ENCODE assay signal across 1 cellular context in genomic region chr17:41793749-41794602, GRCh38.
TF ChIP-seq lines count a peak whose summit lies in the region.

No MANE protein-coding gene starts in this region.

TF ChIP-seq in HepG2, 621 proteins besides CTCF, POLR2A, EP300 and RAD21 (continued from another document and continues in another):
- TF ChIP-seq ZNF687 (CRISPR knock-in tag; IDR thresholded peaks at IDR 0.05) (peak; percentile 49), THAP8 (CRISPR knock-in tag; IDR thresholded peaks at IDR 0.05; ENCODE audit: borderline replicate concordance) (no peak), PHF21A (CRISPR knock-in tag; IDR thresholded peaks at IDR 0.05) (peak; percentile 68), ELF3 (CRISPR knock-in tag; IDR thresholded peaks at IDR 0.05) (no peak), ZNF512 (CRISPR knock-in tag; IDR thresholded peaks at IDR 0.05) (no peak), ZNF580 (CRISPR knock-in tag; IDR thresholded peaks at IDR 0.05; ENCODE audit: borderline replicate concordance, low read depth) (0 out of 2 replicates have a peak, but pooled peaks have one; percentile 33), SOX6 (IDR thresholded peaks at IDR 0.05) (no peak), SOX6 (CRISPR knock-in tag; IDR thresholded peaks at IDR 0.05) (peak; percentile 46; the same call in 1 of the 2 replicates), HOXA5 (CRISPR knock-in tag; IDR thresholded peaks at IDR 0.05) (0 out of 2 replicates have a peak, but pooled peaks have one; percentile 9), NFIB (CRISPR knock-in tag; IDR thresholded peaks at IDR 0.05; ENCODE audit: borderline replicate concordance) (no peak), MED13 (CRISPR knock-in tag; IDR thresholded peaks at IDR 0.05) (0 out of 2 replicates have a peak, but pooled peaks have one; percentile 26), HMG20A (CRISPR knock-in tag; IDR thresholded peaks at IDR 0.05; ENCODE audit: borderline replicate concordance) (0 out of 2 replicates have a peak, but pooled peaks have one; percentile 13), THRA (CRISPR knock-in tag; IDR thresholded peaks at IDR 0.05; ENCODE audit: borderline replicate concordance) (peak; percentile 1; the same call in 1 of the 2 replicates), HDAC1 (CRISPR knock-in tag; IDR thresholded peaks at IDR 0.05) (peak; percentile 20; the same call in 1 of the 2 replicates), ZNF235 (CRISPR knock-in tag; IDR thresholded peaks at IDR 0.05; ENCODE audit: borderline replicate concordance) (0 out of 2 replicates have a peak, but pooled peaks have one; percentile 10), ZNF510 (CRISPR knock-in tag; IDR thresholded peaks at IDR 0.05; ENCODE audit: low read depth) (no peak), ZNF138 (CRISPR knock-in tag; IDR thresholded peaks at IDR 0.05; ENCODE audit: low read depth) (0 out of 2 replicates have a peak, but pooled peaks have one; percentile 45), ZNF678 (CRISPR knock-in tag; IDR thresholded peaks at IDR 0.05) (no peak), ZNF772 (CRISPR knock-in tag; IDR thresholded peaks at IDR 0.05) (peak; percentile 76; the same call in 1 of the 2 replicates), ZSCAN22 (CRISPR knock-in tag; IDR thresholded peaks at IDR 0.05) (no peak), TERF1 (CRISPR knock-in tag; IDR thresholded peaks at IDR 0.05) (no peak), SUZ12 (IDR thresholded peaks at IDR 0.05; ENCODE audit: low read depth, low read length) (no peak), BCL6 (CRISPR knock-in tag; IDR thresholded peaks at IDR 0.05) (peak; percentile 3; the same call in 1 of the 2 replicates), MTF2 (CRISPR knock-in tag; IDR thresholded peaks at IDR 0.05; ENCODE audit: borderline replicate concordance) (no peak), ZNF18 (CRISPR knock-in tag; IDR thresholded peaks at IDR 0.05; ENCODE audit: insufficient replicate concordance) (peak; percentile 45), ZMYM4 (CRISPR knock-in tag; IDR thresholded peaks at IDR 0.05) (peak; percentile 31; the same call in 1 of the 2 replicates), POLR2AphosphoS2 (IDR thresholded peaks at IDR 0.05; ENCODE audit: low read depth, low read length) (no peak), RERE (CRISPR knock-in tag; IDR thresholded peaks at IDR 0.05; ENCODE audit: low read depth) (no peak), ZNF274 (CRISPR knock-in tag; IDR thresholded peaks at IDR 0.05) (no peak), KDM6A (CRISPR knock-in tag; IDR thresholded peaks at IDR 0.05; ENCODE audit: low read depth) (0 out of 2 replicates have a peak, but pooled peaks have one; percentile 12), ZNF891 (CRISPR knock-in tag; IDR thresholded peaks at IDR 0.05) (peak; percentile 88; the same call in 1 of the 2 replicates), ZNF816 (CRISPR knock-in tag; IDR thresholded peaks at IDR 0.05; ENCODE audit: borderline replicate concordance) (no peak), KDM5B (CRISPR knock-in tag; IDR thresholded peaks at IDR 0.05; ENCODE audit: borderline replicate concordance) (no peak), KLF6 (CRISPR knock-in tag; IDR thresholded peaks at IDR 0.05) (no peak), ZBTB8A (CRISPR knock-in tag; IDR thresholded peaks at IDR 0.05; ENCODE audit: borderline replicate concordance, low read depth) (no peak), THAP7 (CRISPR knock-in tag; IDR thresholded peaks at IDR 0.05) (peak; percentile 52), LCORL (IDR thresholded peaks at IDR 0.05) (no peak), LCORL (CRISPR knock-in tag; IDR thresholded peaks at IDR 0.05) (peak; percentile 83; the same call in 1 of the 2 replicates), FOXK1 (CRISPR knock-in tag; IDR thresholded peaks at IDR 0.05; ENCODE audit: borderline replicate concordance, low read depth) (no peak), ZNF10 (CRISPR knock-in tag; IDR thresholded peaks at IDR 0.05; ENCODE audit: borderline replicate concordance, low read depth) (no peak), ZBTB7B (CRISPR knock-in tag; IDR thresholded peaks at IDR 0.05) (peak; percentile 22), RELA (CRISPR knock-in tag; IDR thresholded peaks at IDR 0.05) (no peak; the same call in 1 of the 2 replicates), ZBTB49 (CRISPR knock-in tag; IDR thresholded peaks at IDR 0.05; ENCODE audit: borderline replicate concordance) (no peak)
